Comparison of ENCODE assay signal across 1 cellular context in genomic region chr11:1834132-1834610, GRCh38.
TF ChIP-seq lines count a peak whose summit lies in the region.

No MANE protein-coding gene starts in this region.

TF ChIP-seq in HepG2, 621 proteins besides CTCF, POLR2A, EP300 and RAD21 (continues in another document):
- TF ChIP-seq ZNF563 (CRISPR knock-in tag; IDR thresholded peaks at IDR 0.05): peak; percentile 85; the same call in 1 of the 2 replicates
- TF ChIP-seq NFE2L2 (IDR thresholded peaks at IDR 0.05; ENCODE audit: low read length): no peak
- peak; percentile 78 for TF ChIP-seq KDM5B (CRISPR knock-in tag; IDR thresholded peaks at IDR 0.05; ENCODE audit: borderline replicate concordance)
- no peak for TF ChIP-seq ZNF691 (CRISPR knock-in tag; IDR thresholded peaks at IDR 0.05; ENCODE audit: borderline replicate concordance, low read depth)
- TF ChIP-seq ZNF234 (CRISPR knock-in tag; conservative IDR thresholded peaks at IDR 0.05): peak; percentile 89; the same call in 1 of the 2 replicates
- 0 out of 2 replicates have a peak, but pooled peaks have one; percentile 29 for TF ChIP-seq ZBED4 (CRISPR knock-in tag; IDR thresholded peaks at IDR 0.05; ENCODE audit: borderline replicate concordance)
- TF ChIP-seq ZNF232 (CRISPR knock-in tag; IDR thresholded peaks at IDR 0.05; ENCODE audit: borderline replicate concordance): peak; percentile 89; the same call in 1 of the 2 replicates
- TF ChIP-seq ELK4 (CRISPR knock-in tag; IDR thresholded peaks at IDR 0.05; ENCODE audit: borderline replicate concordance): no peak
- TF ChIP-seq ZNF75D (CRISPR knock-in tag; IDR thresholded peaks at IDR 0.05; ENCODE audit: borderline replicate concordance): no peak
- TF ChIP-seq ZNF800 (CRISPR knock-in tag; IDR thresholded peaks at IDR 0.05): 0 out of 2 replicates have a peak, but pooled peaks have one; percentile 52
- no peak for TF ChIP-seq ZBTB37 (CRISPR knock-in tag; IDR thresholded peaks at IDR 0.05)
- no peak for TF ChIP-seq MAZ (IDR thresholded peaks at IDR 0.05; ENCODE audit: borderline replicate concordance, low read depth, low read length)
- no peak for TF ChIP-seq MAZ (CRISPR knock-in tag; IDR thresholded peaks at IDR 0.05; ENCODE audit: low read depth)
- TF ChIP-seq TBX2 (CRISPR knock-in tag; IDR thresholded peaks at IDR 0.05; ENCODE audit: borderline replicate concordance): no peak; the same call in 1 of the 2 replicates
- no peak for TF ChIP-seq ZNF407 (CRISPR knock-in tag; IDR thresholded peaks at IDR 0.05; ENCODE audit: not compliant biosample characterization)
- 0 out of 2 replicates have a peak, but pooled peaks have one; percentile 33 for TF ChIP-seq ZNF746 (CRISPR knock-in tag; IDR thresholded peaks at IDR 0.05)
- TF ChIP-seq KAT7 (CRISPR knock-in tag; IDR thresholded peaks at IDR 0.05; ENCODE audit: borderline replicate concordance): no peak
- peak; percentile 63; the same call in 1 of the 2 replicates for TF ChIP-seq ARNT2 (CRISPR knock-in tag; IDR thresholded peaks at IDR 0.05; ENCODE audit: low read depth)
- TF ChIP-seq ZNF747 (CRISPR knock-in tag; IDR thresholded peaks at IDR 0.05; ENCODE audit: borderline replicate concordance): no peak
- peak; percentile 30; the same call in 1 of the 2 replicates for TF ChIP-seq ZFP91 (CRISPR knock-in tag; IDR thresholded peaks at IDR 0.05; ENCODE audit: borderline replicate concordance)
- TF ChIP-seq JUN (CRISPR knock-in tag; IDR thresholded peaks at IDR 0.05): no peak; the same call in 1 of the 2 replicates
- TF ChIP-seq TOPORS (CRISPR knock-in tag; IDR thresholded peaks at IDR 0.05): 0 out of 2 replicates have a peak, but pooled peaks have one; percentile 34
- TF ChIP-seq UBTF (CRISPR knock-in tag; IDR thresholded peaks at IDR 0.05): peak; percentile 34
- TF ChIP-seq MTA1 (CRISPR knock-in tag; IDR thresholded peaks at IDR 0.05; ENCODE audit: borderline replicate concordance): 0 out of 2 replicates have a peak, but pooled peaks have one; percentile 58
- no peak for TF ChIP-seq MAFG (CRISPR knock-in tag; IDR thresholded peaks at IDR 0.05)
- no peak for TF ChIP-seq ZNF83 (CRISPR knock-in tag; IDR thresholded peaks at IDR 0.05; ENCODE audit: borderline replicate concordance)
- TF ChIP-seq PLRG1 (conservative IDR thresholded peaks at IDR 0.05): no peak
- no peak for TF ChIP-seq ZNF44 (CRISPR knock-in tag; IDR thresholded peaks at IDR 0.05)
- no peak for TF ChIP-seq REXO4 (CRISPR knock-in tag; IDR thresholded peaks at IDR 0.05; ENCODE audit: borderline replicate concordance)
- TF ChIP-seq FOXA1 (IDR thresholded peaks at IDR 0.05): no peak
- TF ChIP-seq FOXA1 (CRISPR knock-in tag; IDR thresholded peaks at IDR 0.05): no peak
- 0 out of 2 replicates have a peak, but pooled peaks have one; percentile 41 for TF ChIP-seq SNAI1 (CRISPR knock-in tag; IDR thresholded peaks at IDR 0.05; ENCODE audit: borderline replicate concordance)
